1 cellular context compared by ENCODE assay signal in genomic region chr17:72386619-72387237, GRCh38.
TF ChIP-seq lines count a peak whose summit lies in the region.

No MANE protein-coding gene starts in this region.

TF ChIP-seq in HepG2, 621 proteins besides CTCF, POLR2A, EP300 and RAD21 (continued from another document and continues in another):
- no peak for TF ChIP-seq KIAA2018 (CRISPR knock-in tag; IDR thresholded peaks at IDR 0.05; ENCODE audit: borderline replicate concordance)
- no peak for TF ChIP-seq TFDP1 (CRISPR knock-in tag; IDR thresholded peaks at IDR 0.05; ENCODE audit: borderline replicate concordance)
- TF ChIP-seq IRX3 (CRISPR knock-in tag; IDR thresholded peaks at IDR 0.05; ENCODE audit: borderline replicate concordance, low read depth) = no peak
- peak; percentile 90 for TF ChIP-seq PATZ1 (CRISPR knock-in tag; IDR thresholded peaks at IDR 0.05)
- TF ChIP-seq ZMYM3 (CRISPR knock-in tag; IDR thresholded peaks at IDR 0.05) = no peak
- TF ChIP-seq KAT2B (IDR thresholded peaks at IDR 0.05; ENCODE audit: borderline replicate concordance, low read depth, low read length) = no peak
- TF ChIP-seq ZNF253 (CRISPR knock-in tag; IDR thresholded peaks at IDR 0.05; ENCODE audit: borderline replicate concordance) = no peak
- TF ChIP-seq ZNF234 (CRISPR knock-in tag; conservative IDR thresholded peaks at IDR 0.05) = no peak
- TF ChIP-seq ZNF749 (CRISPR knock-in tag; IDR thresholded peaks at IDR 0.05; ENCODE audit: borderline replicate concordance) = 0 out of 2 replicates have a peak, but pooled peaks have one; percentile 32
- no peak for TF ChIP-seq ZNF205 (CRISPR knock-in tag; IDR thresholded peaks at IDR 0.05)
- 0 out of 2 replicates have a peak, but pooled peaks have one; percentile 57 for TF ChIP-seq ZNF225 (CRISPR knock-in tag; IDR thresholded peaks at IDR 0.05)
- TF ChIP-seq ZNF574 (CRISPR knock-in tag; IDR thresholded peaks at IDR 0.05) = peak; percentile 38; the same call in 1 of the 2 replicates
- TF ChIP-seq PRPF4 (IDR thresholded peaks at IDR 0.05; ENCODE audit: low read depth, low read length, poor library complexity, severe bottlenecking) = peak; percentile 71
- peak; percentile 78 for TF ChIP-seq ZSCAN9 (CRISPR knock-in tag; IDR thresholded peaks at IDR 0.05; ENCODE audit: borderline replicate concordance)
- no peak for TF ChIP-seq PHF5A (CRISPR knock-in tag; IDR thresholded peaks at IDR 0.05; ENCODE audit: low read depth, unreplicated experiment)
- peak; percentile 45; the same call in 1 of the 2 replicates for TF ChIP-seq CHD4 (IDR thresholded peaks at IDR 0.05; ENCODE audit: borderline replicate concordance, low read length)
- no peak for TF ChIP-seq MEIS1 (CRISPR knock-in tag; IDR thresholded peaks at IDR 0.05; ENCODE audit: borderline replicate concordance)
- no peak for TF ChIP-seq ZSCAN25 (CRISPR knock-in tag; IDR thresholded peaks at IDR 0.05)
- TF ChIP-seq ZBTB37 (CRISPR knock-in tag; IDR thresholded peaks at IDR 0.05) = no peak
- TF ChIP-seq ELK4 (CRISPR knock-in tag; IDR thresholded peaks at IDR 0.05; ENCODE audit: borderline replicate concordance) = no peak
- TF ChIP-seq ZBTB14 (CRISPR knock-in tag; IDR thresholded peaks at IDR 0.05) = no peak
- no peak for TF ChIP-seq MTERF4 (CRISPR knock-in tag; IDR thresholded peaks at IDR 0.05)
- no peak for TF ChIP-seq TOE1 (CRISPR knock-in tag; IDR thresholded peaks at IDR 0.05)
- TF ChIP-seq GZF1 (CRISPR knock-in tag; IDR thresholded peaks at IDR 0.05) = no peak
- TF ChIP-seq NR1H2 (CRISPR knock-in tag; IDR thresholded peaks at IDR 0.05; ENCODE audit: borderline replicate concordance, low read depth) = no peak
- peak; percentile 61; the same call in 1 of the 2 replicates for TF ChIP-seq ZBTB7A (CRISPR knock-in tag; IDR thresholded peaks at IDR 0.05)
- TF ChIP-seq ZNF3 (CRISPR knock-in tag; IDR thresholded peaks at IDR 0.05) = no peak
- peak; percentile 27; the same call in 1 of the 2 replicates for TF ChIP-seq ZNF33A (CRISPR knock-in tag; IDR thresholded peaks at IDR 0.05; ENCODE audit: borderline replicate concordance)
- peak; percentile 64; the same call in 1 of the 2 replicates for TF ChIP-seq EHMT2 (IDR thresholded peaks at IDR 0.05; ENCODE audit: borderline replicate concordance, low read depth, low read length)
- peak; percentile 72; the same call in 1 of the 2 replicates for TF ChIP-seq NFKB2 (CRISPR knock-in tag; IDR thresholded peaks at IDR 0.05; ENCODE audit: borderline replicate concordance)
- TF ChIP-seq ZNF800 (CRISPR knock-in tag; IDR thresholded peaks at IDR 0.05) = peak; percentile 32; the same call in 1 of the 2 replicates
- TF ChIP-seq HOXA9 (CRISPR knock-in tag; IDR thresholded peaks at IDR 0.05; ENCODE audit: borderline replicate concordance) = no peak
- peak; percentile 50; the same call in 1 of the 2 replicates for TF ChIP-seq NR2C2 (CRISPR knock-in tag; IDR thresholded peaks at IDR 0.05; ENCODE audit: borderline replicate concordance)
- 0 out of 2 replicates have a peak, but pooled peaks have one; percentile 35 for TF ChIP-seq IRF2 (CRISPR knock-in tag; IDR thresholded peaks at IDR 0.05)
